ENCODE assay signal across 2 cellular contexts in genomic region chr20:62768815-62769287, GRCh38.
TF ChIP-seq lines count a peak whose summit lies in the region.

No MANE protein-coding gene starts in this region.

TF ChIP-seq in H1, 55 proteins besides CTCF, POLR2A, EP300 and RAD21 (continues in another document):
- TF ChIP-seq GABPA (IDR thresholded peaks at IDR 0.05; ENCODE audit: borderline replicate concordance, insufficient read depth, low read length) (no peak), TAF1 (IDR thresholded peaks at IDR 0.05; ENCODE audit: low read depth, low read length) (no peak), POLR2AphosphoS5 (IDR thresholded peaks at IDR 0.05; ENCODE audit: low read depth, low read length) (no peak), CHD1 (IDR thresholded peaks at IDR 0.05; ENCODE audit: low read depth, low read length) (no peak), BCL11A (IDR thresholded peaks at IDR 0.05; ENCODE audit: low read depth in 2 of 2, low read length in 2 of 2) (no peak), CBX8 (IDR thresholded peaks at IDR 0.05; ENCODE audit: borderline replicate concordance, low read depth, low read length) (no peak), CEBPB (IDR thresholded peaks at IDR 0.05; ENCODE audit: low read depth, low read length) (no peak), ATF3 (IDR thresholded peaks at IDR 0.05; ENCODE audit: insufficient read depth, low read depth, low read length) (no peak), KDM1A (IDR thresholded peaks at IDR 0.05; ENCODE audit: borderline replicate concordance, low read length) (no peak), RNF2 (IDR thresholded peaks at IDR 0.05; ENCODE audit: borderline replicate concordance, low read depth, low read length, missing control alignments, poor library complexity, severe bottlenecking) (no peak), ATF2 (IDR thresholded peaks at IDR 0.05; ENCODE audit: low read length) (no peak), JUN (IDR thresholded peaks at IDR 0.05; ENCODE audit: low read depth, low read length) (no peak), SIRT6 (IDR thresholded peaks at IDR 0.05; ENCODE audit: low read length) (no peak), CHD7 (IDR thresholded peaks at IDR 0.05; ENCODE audit: insufficient replicate concordance, low read length) (no peak), TAF7 (optimal IDR thresholded peaks at IDR 0.05; ENCODE audit: borderline replicate concordance, low read depth, low read length) (no peak)

TF ChIP-seq in neural cell, 6 proteins besides CTCF, POLR2A, EP300 and RAD21:
- TF ChIP-seq REST (IDR thresholded peaks at IDR 0.05; ENCODE audit: borderline replicate concordance) (peak; percentile 99), MXI1 (conservative IDR thresholded peaks at IDR 0.05; ENCODE audit: poor library complexity, severe bottlenecking) (peak; percentile 55), SMC3 (conservative IDR thresholded peaks at IDR 0.05; ENCODE audit: poor library complexity) (no peak), POLR2AphosphoS5 (IDR thresholded peaks at IDR 0.05) (no peak), EZH2 (IDR thresholded peaks at IDR 0.05; ENCODE audit: borderline replicate concordance, insufficient read depth, low read length, poor library complexity, severe bottlenecking) (no peak), TAF1 (IDR thresholded peaks at IDR 0.05; ENCODE audit: low read depth) (no peak)
